Comparison of ENCODE assay signal across 12 cellular contexts in the genomic region with DNA sequence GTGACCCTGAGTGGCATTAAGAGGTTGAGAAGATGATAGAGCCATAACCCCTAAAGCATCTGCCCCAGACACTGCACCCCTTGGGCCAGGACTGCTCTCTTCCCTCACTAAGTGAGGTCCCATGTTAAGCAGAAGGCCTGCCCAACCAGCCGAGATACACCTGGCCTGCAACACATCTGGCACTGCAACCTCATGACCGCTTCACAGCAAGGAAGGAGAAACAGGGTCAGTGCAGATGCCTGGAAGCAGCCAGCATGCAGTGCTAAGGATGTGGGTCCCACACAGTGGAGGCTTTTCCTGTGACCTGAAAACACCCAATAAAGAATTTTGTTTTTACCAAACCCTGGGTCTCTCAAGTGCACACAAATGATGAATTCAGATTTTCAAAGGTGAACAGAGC. TPM values are rescaled to one million over a fixed set of nuclear protein-coding genes. Genes with fewer than 3 reads are reported as not detected.
DNase-seq lines count a peak whose midpoint lies in the region; ATAC-seq, FAIRE-seq and TF ChIP-seq lines count a peak whose summit lies in the region.
"Had no signal": no experiment of that assay in that cellular context is flagged by ENCODE, and none has a peak within 500 bp of the region (broad histone marks: within the 10 kb centered on the region; RNA-seq: fewer than 3 reads in every experiment).

No MANE protein-coding gene starts in this region.

- H3K4ac ChIP-seq in neuronal stem cell (ENCODE audit: low read length), result no peak overlapping the region

- H3K14ac ChIP-seq in neuronal stem cell (ENCODE audit: low read length), result no peak overlapping the region

- no peak overlapping the region for H3K4me3 ChIP-seq in endothelial cell of umbilical vein (replicated peaks in 1 of 3; ENCODE audit: insufficient read depth in 1 of 3, low read depth in 1 of 3, low read length in 3 of 3)
- H3K4me3 ChIP-seq in neuronal stem cell (ENCODE audit: low read length in 2 of 2), result no peak overlapping the region
- no peak overlapping the region for H3K4me3 ChIP-seq in aorta (ENCODE audit: low read length in 2 of 2)

- BruUV-seq in endothelial cell of umbilical vein (replicated peaks; lab: Mats Ljungman, UMichigan), result no TSS peak

- dilution Hi-C loops in endothelial cell of umbilical vein (cut with MboI; ENCODE audit: extremely low pct_ligation_motif_present, low sequenced_read_pairs), result no loop called here

- H4K20me1 ChIP-seq in endothelial cell of umbilical vein (replicated peaks; ENCODE audit: control insufficient read depth, extremely low read depth, insufficient read depth, low read length), result no peaks in the 10 kb centered on the region

- no peak overlapping the region for H3K23ac ChIP-seq in neuronal stem cell (ENCODE audit: low read depth, low read length, poor library complexity)

- ATAC-seq in Right ventricle myocardium inferior, result peak; percentile 1
- ATAC-seq in aorta (ENCODE audit: low FRiP score), result peak; percentile 6
- no peak for ATAC-seq in HG02610 (IDR thresholded peaks at IDR 0.05; ENCODE audit: unreplicated experiment)
- no peak for ATAC-seq in HG03432 (IDR thresholded peaks at IDR 0.05; ENCODE audit: unreplicated experiment)
- ATAC-seq: HCT116 had no signal

- H3K9ac ChIP-seq in endothelial cell of umbilical vein (replicated peaks; ENCODE audit: extremely low read depth, insufficient read depth, low read length) (peak overlapping the region; percentile 4), neuronal stem cell (ENCODE audit: low read depth, low read length, poor library complexity) (no peak overlapping the region)

- peak overlapping the region; percentile 11 for H2AK5ac ChIP-seq in neuronal stem cell (ENCODE audit: low read depth, low read length)

- no peak overlapping the region for H4K8ac ChIP-seq in neuronal stem cell (ENCODE audit: low read depth, low read length)

- H3K9me1 ChIP-seq in endothelial cell of umbilical vein (replicated peaks; ENCODE audit: control insufficient read depth, extremely low read depth, insufficient read depth, low read length), result no peaks in the 10 kb centered on the region

- no peak for TF ChIP-seq CTCF in endothelial cell of umbilical vein (IDR thresholded peaks at IDR 0.05; ENCODE audit: extremely low read depth in 1 of 2, insufficient read depth in 1 of 2, low read depth in 1 of 2, low read length in 2 of 2)

- no peaks in the 10 kb centered on the region for H3K9me3 ChIP-seq in endothelial cell of umbilical vein (replicated peaks; ENCODE audit: control insufficient read depth, insufficient read depth, low read length)
- no peaks in the 10 kb centered on the region for H3K9me3 ChIP-seq in neuronal stem cell (replicated peaks in 1 of 2; ENCODE audit: control insufficient read depth in 2 of 2, insufficient read depth in 1 of 2, low read depth in 1 of 2, low read length in 2 of 2)
- no peaks in the 10 kb centered on the region for H3K9me3 ChIP-seq in aorta (ENCODE audit: control insufficient read depth, low read length)

- H3K79me1 ChIP-seq in neuronal stem cell (ENCODE audit: low read depth, low read length), result no peaks in the 10 kb centered on the region

- H2BK120ac ChIP-seq in neuronal stem cell (ENCODE audit: low read depth, low read length), result no peak overlapping the region

- POLR2A ChIA-PET in endothelial cell of umbilical vein (lab: Charles Lee), result no interaction called here
- POLR2A ChIA-PET in HEK293T (lab: Yijun Ruan, JAX), result no interaction called here

- no peak overlapping the region for H2BK5ac ChIP-seq in neuronal stem cell (ENCODE audit: low read length)

- no peak overlapping the region for H2BK12ac ChIP-seq in neuronal stem cell (ENCODE audit: low read length)

- H3K27me3 ChIP-seq in endothelial cell of umbilical vein (ENCODE audit: control insufficient read depth in 2 of 2, insufficient read depth in 2 of 2, low read length in 2 of 2) (no peaks in the 10 kb centered on the region), neuronal stem cell (ENCODE audit: control insufficient read depth in 3 of 3, insufficient read depth in 3 of 3, low read depth in 1 of 3, low read length in 3 of 3) (no peaks in the 10 kb centered on the region), aorta (ENCODE audit: control insufficient read depth in 1 of 2, insufficient read depth in 2 of 2, low read length in 1 of 2) (no peaks in the 10 kb centered on the region)

- H4K91ac ChIP-seq in neuronal stem cell (ENCODE audit: low read depth, low read length, poor library complexity), result no peak overlapping the region

- H3K18ac ChIP-seq in neuronal stem cell (ENCODE audit: low read length), result peak overlapping the region; percentile 88

- peak overlapping the region; percentile 56 for H3K4me2 ChIP-seq in endothelial cell of umbilical vein (ENCODE audit: insufficient read depth, low read length)
- no peak overlapping the region for H3K4me2 ChIP-seq in neuronal stem cell (ENCODE audit: insufficient read depth, low read length, poor library complexity, severe bottlenecking)

- CTCF ChIA-PET in endothelial cell of umbilical vein (lab: Charles Lee) (interaction anchor here (1.2 to 1.6 kb wide), 4 partner anchors 10 to 308 kb away, joined by 4 to 8 read pairs (median 6); no protein-coding TSS in a partner anchor), HEK293T (lab: Yijun Ruan, JAX) (no interaction called here)

- WGBS in neuronal stem cell (ENCODE audit: extremely low coverage in 2 of 2, insufficient read length in 2 of 2, insufficient replicate concordance in 1 of 2), 2 donors, result no CpG with 5 or more reads among the region's 2 CpGs
- WGBS in aorta, 2 donors, result 24 to 28% methylated on average over 2 of the region's 2 CpGs

- H3K36me3 ChIP-seq in endothelial cell of umbilical vein (ENCODE audit: control insufficient read depth in 2 of 2, extremely low read depth in 1 of 2, insufficient read depth in 2 of 2, low read length in 2 of 2) (no peaks in the 10 kb centered on the region), neuronal stem cell (replicated peaks in 1 of 2; ENCODE audit: control insufficient read depth in 2 of 2, insufficient read depth in 2 of 2, low read length in 2 of 2) (no peaks in the 10 kb centered on the region), aorta (ENCODE audit: control insufficient read depth in 1 of 2, insufficient read depth in 2 of 2, low read length in 1 of 2) (no peaks in the 10 kb centered on the region)

- peak; percentile 31 for TF ChIP-seq POLR2A in endothelial cell of umbilical vein (IDR thresholded peaks at IDR 0.05; ENCODE audit: low read depth, low read length)

- H2BK15ac ChIP-seq in neuronal stem cell (ENCODE audit: low read length), result peak overlapping the region; percentile 40

- peaks cover 84% of the 10 kb centered on the region for H3K79me2 ChIP-seq in endothelial cell of umbilical vein (ENCODE audit: control insufficient read depth, insufficient read depth, low read length)

- peak overlapping the region; percentile 93 for H3K27ac ChIP-seq in endothelial cell of umbilical vein (ENCODE audit: insufficient read depth, low read depth, low read length)
- peak overlapping the region; percentile 47 for H3K27ac ChIP-seq in neuronal stem cell (replicated peaks; ENCODE audit: low read length)
- H3K27ac ChIP-seq in aorta (ENCODE audit: low read depth in 1 of 2, low read length in 2 of 2), result peak overlapping the region; percentile 17 to 72
- H3K27ac ChIP-seq: C4-2B had no signal

- H3K4me1 ChIP-seq in endothelial cell of umbilical vein (ENCODE audit: control insufficient read depth, extremely low read depth, insufficient read depth, low read length), result peaks cover 72% of the 10 kb centered on the region
- peaks cover 20 to 24% of the 10 kb centered on the region in 2 donors for H3K4me1 ChIP-seq in neuronal stem cell (ENCODE audit: control insufficient read depth in 2 of 2, insufficient read depth in 1 of 2, low read depth in 1 of 2, low read length in 2 of 2)
- peaks cover 2% of the 10 kb centered on the region in 2 donors for H3K4me1 ChIP-seq in aorta (ENCODE audit: control insufficient read depth in 1 of 2, insufficient read depth in 2 of 2, low read length in 2 of 2)

- DNase-seq in Right ventricle myocardium inferior (ENCODE audit: missing footprints) (no peak), cardiac septum (ENCODE audit: low spot score) (no peak), endothelial cell of umbilical vein (ENCODE audit: low read depth, low spot score) (no peak), neuronal stem cell (ENCODE audit: low spot score) (no peak), aorta (no peak), HEK293T (ENCODE audit: extremely low spot score) (no peak)
- DNase-seq: effector CD4-positive, alpha-beta T cell had no signal

- H2AFZ ChIP-seq in endothelial cell of umbilical vein (ENCODE audit: low read depth, low read length) (no peak overlapping the region), neuronal stem cell (ENCODE audit: low read length) (no peak overlapping the region)

- intact Hi-C loops in Right ventricle myocardium inferior (cut with DNase I) (loop anchor here (10.0 kb wide), 1 partner anchor 186 kb away; the partner anchor contains the start of gene ZNRF2), cardiac septum (cut with DNase I) (no loop called here), endothelial cell of umbilical vein (cut with micrococcal nuclease) (no loop called here), aorta (cut with DNase I) (no loop called here)

- FAIRE-seq in endothelial cell of umbilical vein (lab: Jason Lieb, UNC), result no peak
- FAIRE-seq: GM18507 had no signal

RNA-seq across cellular contexts. Expression of gene NOD1, which starts 7.4 kb away (rescaled TPM):
- total RNA-seq in Right ventricle myocardium inferior (8.4 TPM), cardiac septum (13.2 TPM), endothelial cell of umbilical vein (39.2 and 39.7 TPM in 2 replicates), aorta (10 to 100 TPM; 18.5 to 38.4 TPM)
- polyA plus RNA-seq in endothelial cell of umbilical vein (22.1 and 23.2 TPM in 2 replicates), aorta (10 to 100 TPM in 1 of 2 donors, 1 to 10 TPM in 1; 2.4 to 19.9 TPM)
- 14.3 and 16.9 TPM in 2 replicates for polyA plus RNA-seq in endothelial cell of umbilical vein (2011; cell fraction: cytosol; rRNA removed)
- 86.8 and 90.9 TPM in 2 replicates for polyA plus RNA-seq in endothelial cell of umbilical vein (2011; cell fraction: nucleus; rRNA removed)
- polyA plus RNA-seq in endothelial cell of umbilical vein (2012), result 13.3 and 14.4 TPM in 2 replicates
- 47.1 and 47.2 TPM in 2 replicates for polyA minus RNA-seq in endothelial cell of umbilical vein
- 4.5 TPM for polyA minus RNA-seq in endothelial cell of umbilical vein (2011; cell fraction: cytosol; rRNA and poly(A)+ RNA removed)
- polyA minus RNA-seq in endothelial cell of umbilical vein (2011; cell fraction: nucleus; rRNA and poly(A)+ RNA removed), result 73.2 and 79.1 TPM in 2 replicates
- polyA plus RNA-seq in neuronal stem cell (2013, experiment 1 of 2), result 6.4 TPM
- polyA plus RNA-seq in neuronal stem cell (2013, experiment 2 of 2), result 6.4 TPM

RNA-seq across cellular contexts. Expression of gene GGCT, which starts 33.4 kb away (rescaled TPM):
- total RNA-seq in Right ventricle myocardium inferior (18.9 TPM), cardiac septum (20.8 TPM), endothelial cell of umbilical vein (44.3 and 46.9 TPM in 2 replicates), aorta (10 to 100 TPM; 16.7 to 22.5 TPM)
- polyA plus RNA-seq in endothelial cell of umbilical vein (14.7 and 21.1 TPM in 2 replicates), aorta (10 to 100 TPM; 29.4 to 64.2 TPM)
- polyA plus RNA-seq in endothelial cell of umbilical vein (2011; cell fraction: cytosol; rRNA removed), result 26.5 and 30.0 TPM in 2 replicates
- polyA plus RNA-seq in endothelial cell of umbilical vein (2011; cell fraction: nucleus; rRNA removed), result 10.6 and 15.9 TPM in 2 replicates
- polyA plus RNA-seq in endothelial cell of umbilical vein (2012), result 38.7 and 57.2 TPM in 2 replicates
- 8.0 and 8.3 TPM in 2 replicates for polyA minus RNA-seq in endothelial cell of umbilical vein
- polyA minus RNA-seq in endothelial cell of umbilical vein (2011; cell fraction: cytosol; rRNA and poly(A)+ RNA removed), result 17.1 TPM
- 5.1 and 5.8 TPM in 2 replicates for polyA minus RNA-seq in endothelial cell of umbilical vein (2011; cell fraction: nucleus; rRNA and poly(A)+ RNA removed)
- polyA plus RNA-seq in neuronal stem cell (2013, experiment 1 of 2), result 84.3 TPM
- polyA plus RNA-seq in neuronal stem cell (2013, experiment 2 of 2), result 85.9 TPM

Comparison
In these comparisons a context has a peak if more than half of its experiments do, and no peak if none do; other contexts are left out.
1. ATAC-seq: peak in Right ventricle myocardium inferior (single experiment) and aorta (single experiment); none in HG02610 (single experiment) and HG03432 (single experiment).
2. Peak in every context shown above with its lines, with median percentiles within 50 percentile points of each other: H3K27ac ChIP-seq.